In the genomic region with DNA sequence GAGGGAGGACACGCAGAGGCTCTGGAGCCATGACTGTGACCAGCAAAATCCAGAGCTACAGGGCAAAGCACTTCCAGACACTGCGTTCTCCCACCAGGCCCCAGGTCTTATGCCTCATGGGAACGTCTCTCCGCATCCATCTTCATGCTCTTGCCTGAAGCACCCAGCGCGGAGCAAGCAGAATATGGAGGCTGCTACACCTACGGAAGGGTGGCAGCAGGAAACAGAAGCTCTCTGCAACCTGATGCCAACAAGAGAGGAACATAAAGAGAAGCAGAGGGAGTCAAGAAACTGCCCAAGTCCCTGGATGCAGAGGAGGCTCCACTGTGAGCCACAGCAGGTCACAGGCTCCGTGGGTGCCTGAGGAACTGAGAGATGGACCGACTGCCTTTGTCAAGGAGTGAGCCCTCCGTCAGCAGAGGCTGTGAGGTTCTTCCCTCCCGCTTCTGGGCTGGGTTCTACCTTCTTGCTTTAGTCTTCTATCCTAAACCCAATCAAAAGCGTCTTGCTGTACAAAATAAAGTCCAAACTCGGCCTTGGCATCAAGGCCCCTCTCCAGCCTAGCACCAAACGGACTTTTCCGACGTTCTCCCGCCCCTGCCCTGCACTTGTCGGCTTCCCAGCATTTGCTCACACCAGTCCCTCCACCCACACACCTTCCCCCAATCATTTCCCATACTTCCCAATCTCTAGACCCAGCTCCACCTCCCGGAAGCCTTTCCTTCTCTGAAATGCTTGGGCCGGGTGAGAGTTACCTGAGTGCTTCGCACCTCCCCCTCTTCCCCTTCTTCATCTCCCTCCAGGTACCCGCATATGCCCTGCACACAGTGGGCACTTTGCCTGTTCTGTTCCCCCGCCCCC, we compare ENCODE assay signal across 8 cellular contexts. TPM values are rescaled to one million over a fixed set of nuclear protein-coding genes. Genes with fewer than 3 reads are reported as not detected.
DNase-seq lines count a peak whose midpoint lies in the region; FAIRE-seq and TF ChIP-seq lines count a peak whose summit lies in the region.

No MANE protein-coding gene starts in this region.

- WGBS in stomach, 5 donors = 15 to 33% (median 25%) methylated on average over 23 of the region's 23 CpGs

- no peak for TF ChIP-seq EP300 in stomach (IDR thresholded peaks at IDR 0.05)

- in situ Hi-C loops in astrocyte of the cerebellum (cut with HindIII; ENCODE audit: low sequenced_read_pairs) = no loop called here

- H3K9ac ChIP-seq in kidney (ENCODE audit: low read length in 2 of 2) = no peak overlapping the region

- peaks cover 8% of the 10 kb centered on the region for H3K36me3 Mint-ChIP-seq in activated naive CD4-positive, alpha-beta T cell treated with anti-CD3 and anti-CD28 coated beads, Interleukin-2, amount 50 U/mL, for 24 hours

- TF ChIP-seq CTCF in astrocyte of the cerebellum (IDR thresholded peaks at IDR 0.05; ENCODE audit: low read depth, low read length, missing control alignments) (no peak), kidney (IDR thresholded peaks at IDR 0.05; ENCODE audit: borderline replicate concordance, extremely low read depth, insufficient read depth) (no peak), stomach (IDR thresholded peaks at IDR 0.05) (no peak)

- H3K27ac Mint-ChIP-seq in activated naive CD4-positive, alpha-beta T cell treated with anti-CD3 and anti-CD28 coated beads, Interleukin-2, amount 50 U/mL, for 24 hours = peak overlapping the region; percentile 20

- no peak overlapping the region for H3K27ac ChIP-seq in kidney (ENCODE audit: low read depth in 2 of 2, low read length in 2 of 2)
- H3K27ac ChIP-seq in stomach = peak overlapping the region; percentile 82 to 94 (median 86)

- H3K9me3 Mint-ChIP-seq in activated naive CD4-positive, alpha-beta T cell treated with anti-CD3 and anti-CD28 coated beads, Interleukin-2, amount 50 U/mL, for 24 hours = no peaks in the 10 kb centered on the region

- peaks cover 46% of the 10 kb centered on the region for H3K4me1 Mint-ChIP-seq in activated naive CD4-positive, alpha-beta T cell treated with anti-CD3 and anti-CD28 coated beads, Interleukin-2, amount 50 U/mL, for 24 hours

- no peaks in the 10 kb centered on the region for H3K36me3 ChIP-seq in kidney (ENCODE audit: control insufficient read depth in 1 of 2, insufficient read depth in 2 of 2, low read length in 2 of 2)
- peaks cover 0 to 17% (median 8%) of the 10 kb centered on the region in 4 donors for H3K36me3 ChIP-seq in stomach

- no peak for DNase-seq in activated naive CD4-positive, alpha-beta T cell treated with Interleukin-2 at 50 U/mL for 16 hours
- DNase-seq in NCI-H2171 (lab: John Stamatoyannopoulos, UW) (peak; percentile 47), astrocyte of the cerebellum (ENCODE audit: low read depth) (no peak), kidney (peak; percentile 69), stomach (peak; percentile 66), NCI-H1930 (lab: John Stamatoyannopoulos, UW) (no peak)
- DNase-seq in activated CD4-positive, CD25-positive, alpha-beta regulatory T cell (lab: John Stamatoyannopoulos, UW) = no peak

- peak overlapping the region; percentile 98 for H3K4me3 Mint-ChIP-seq in activated naive CD4-positive, alpha-beta T cell treated with anti-CD3 and anti-CD28 coated beads, Interleukin-2, amount 50 U/mL, for 24 hours

- intact Hi-C loops in kidney (cut with DNase I) (no loop called here), stomach (cut with DNase I; ENCODE audit: low total_unique reads) (no loop called here)

- TF ChIP-seq POLR2A in stomach (IDR thresholded peaks at IDR 0.05) = peak in 1 of 4 donors; percentile 24

- peaks cover 0 to 3% (median 0%) of the 10 kb centered on the region in 3 donors for H3K27me3 ChIP-seq in stomach

- H3K9me3 ChIP-seq in kidney (ENCODE audit: control insufficient read depth in 1 of 2, low read length in 2 of 2) (no peaks in the 10 kb centered on the region), stomach (no peaks in the 10 kb centered on the region)

- peaks cover 4% of the 10 kb centered on the region for H3K27me3 Mint-ChIP-seq in activated naive CD4-positive, alpha-beta T cell treated with anti-CD3 and anti-CD28 coated beads, Interleukin-2, amount 50 U/mL, for 24 hours

- H3K4me3 ChIP-seq in astrocyte of the cerebellum (ENCODE audit: low read depth, low read length) (peak overlapping the region; percentile 83), kidney (ENCODE audit: low read length in 2 of 2) (peak overlapping the region; percentile 60 to 88), stomach (peak overlapping the region; percentile 75 to 90 (median 82))

- H3K4me1 ChIP-seq in kidney (ENCODE audit: control insufficient read depth in 1 of 2, insufficient read depth in 1 of 2, low read depth in 1 of 2, low read length in 2 of 2) (peaks cover 4 to 9% of the 10 kb centered on the region in 2 donors), stomach (peaks cover 37 to 70% (median 61%) of the 10 kb centered on the region in 4 donors)

- FAIRE-seq in kidney (lab: Jason Lieb, UNC) = no peak

RNA-seq across cellular contexts. Expression of a gene that starts 0.9 kb away (rescaled TPM):
- 91.7 TPM for total RNA-seq in kidney
- polyA plus RNA-seq in kidney (ENCODE audit: insufficient read depth, low read depth, low replicate concordance) = 33.7 TPM
- total RNA-seq in stomach = 100 to 1,000 TPM in 1 of 5 donors, 10 to 100 TPM in 4; 25.7 to 347 (median 67.9) TPM
- polyA plus RNA-seq in stomach = 10 to 100 TPM; 20.0 to 77.5 (median 70.1) TPM

Comparison
In these comparisons a context has a peak if more than half of its experiments do, and no peak if none do; other contexts are left out.
1. DNase-seq: peak in NCI-H2171 (single experiment), kidney (single experiment) and stomach (single experiment); none in activated naive CD4-positive, alpha-beta T cell treated with Interleukin-2 at 50 U/mL for 16 hours (single experiment), astrocyte of the cerebellum (single experiment), NCI-H1930 (0 of 2) and activated CD4-positive, CD25-positive, alpha-beta regulatory T cell (0 of 4).
2. H3K27ac ChIP-seq: peak in stomach (5 of 5); none in kidney (0 of 2).
3. Peak in every context shown above with its lines, with median percentiles within 50 percentile points of each other: H3K4me3 ChIP-seq.